Comparison of ENCODE assay signal across 1 cellular context in genomic region chr9:127897194-127897692, GRCh38.
TF ChIP-seq lines count a peak whose summit lies in the region.

No MANE protein-coding gene starts in this region.

TF ChIP-seq in HepG2, 621 proteins besides CTCF, POLR2A, EP300 and RAD21 (continued from another document and continues in another):
- TF ChIP-seq PRDM10 (CRISPR knock-in tag; IDR thresholded peaks at IDR 0.05; ENCODE audit: low read depth) (no peak), TBX2 (CRISPR knock-in tag; IDR thresholded peaks at IDR 0.05; ENCODE audit: borderline replicate concordance) (no peak), HMG20A (CRISPR knock-in tag; IDR thresholded peaks at IDR 0.05; ENCODE audit: borderline replicate concordance) (no peak), ETS1 (CRISPR knock-in tag; IDR thresholded peaks at IDR 0.05) (no peak), DDIT3 (CRISPR knock-in tag; IDR thresholded peaks at IDR 0.05) (no peak), FOXP1 (IDR thresholded peaks at IDR 0.05) (no peak), FOXP1 (CRISPR knock-in tag; IDR thresholded peaks at IDR 0.05) (peak; percentile 83), CREB3 (CRISPR knock-in tag; IDR thresholded peaks at IDR 0.05) (no peak), ZNF564 (CRISPR knock-in tag; IDR thresholded peaks at IDR 0.05) (no peak), SNAI1 (CRISPR knock-in tag; IDR thresholded peaks at IDR 0.05; ENCODE audit: borderline replicate concordance) (no peak), TOPORS (CRISPR knock-in tag; IDR thresholded peaks at IDR 0.05) (no peak), ZNF589 (CRISPR knock-in tag; conservative IDR thresholded peaks at IDR 0.05) (no peak), ZNF337 (CRISPR knock-in tag; IDR thresholded peaks at IDR 0.05; ENCODE audit: borderline replicate concordance, low read depth) (no peak), ZBTB7B (CRISPR knock-in tag; IDR thresholded peaks at IDR 0.05) (peak; percentile 87), TBP (CRISPR knock-in tag; IDR thresholded peaks at IDR 0.05) (no peak), AHDC1 (CRISPR knock-in tag; IDR thresholded peaks at IDR 0.05; ENCODE audit: borderline replicate concordance) (no peak), ZNF790 (CRISPR knock-in tag; IDR thresholded peaks at IDR 0.05; ENCODE audit: borderline replicate concordance) (no peak), PHB2 (IDR thresholded peaks at IDR 0.05; ENCODE audit: partially characterized antibody) (no peak), JUND (CRISPR knock-in tag; IDR thresholded peaks at IDR 0.05) (no peak), ZFP62 (CRISPR knock-in tag; IDR thresholded peaks at IDR 0.05) (no peak), FLYWCH1 (CRISPR knock-in tag; IDR thresholded peaks at IDR 0.05) (no peak), ZNF782 (CRISPR knock-in tag; IDR thresholded peaks at IDR 0.05; ENCODE audit: borderline replicate concordance) (no peak), CCAR2 (optimal IDR thresholded peaks at IDR 0.05; ENCODE audit: low read depth, low read length) (no peak), DZIP1 (CRISPR knock-in tag; IDR thresholded peaks at IDR 0.05) (no peak), ZNF550 (CRISPR knock-in tag; IDR thresholded peaks at IDR 0.05; ENCODE audit: borderline replicate concordance) (no peak), RFX1 (IDR thresholded peaks at IDR 0.05) (no peak), TFDP1 (CRISPR knock-in tag; IDR thresholded peaks at IDR 0.05; ENCODE audit: borderline replicate concordance) (peak; percentile 25; the same call in 1 of the 2 replicates), SIN3B (IDR thresholded peaks at IDR 0.05; ENCODE audit: low read length) (no peak), DMTF1 (CRISPR knock-in tag; IDR thresholded peaks at IDR 0.05) (no peak), ZNF296 (CRISPR knock-in tag; conservative IDR thresholded peaks at IDR 0.05) (no peak), SNAPC4 (CRISPR knock-in tag; IDR thresholded peaks at IDR 0.05) (no peak), SNAPC2 (CRISPR knock-in tag; IDR thresholded peaks at IDR 0.05) (no peak)
